ENCODE assay signal across 13 cellular contexts in the genomic region with DNA sequence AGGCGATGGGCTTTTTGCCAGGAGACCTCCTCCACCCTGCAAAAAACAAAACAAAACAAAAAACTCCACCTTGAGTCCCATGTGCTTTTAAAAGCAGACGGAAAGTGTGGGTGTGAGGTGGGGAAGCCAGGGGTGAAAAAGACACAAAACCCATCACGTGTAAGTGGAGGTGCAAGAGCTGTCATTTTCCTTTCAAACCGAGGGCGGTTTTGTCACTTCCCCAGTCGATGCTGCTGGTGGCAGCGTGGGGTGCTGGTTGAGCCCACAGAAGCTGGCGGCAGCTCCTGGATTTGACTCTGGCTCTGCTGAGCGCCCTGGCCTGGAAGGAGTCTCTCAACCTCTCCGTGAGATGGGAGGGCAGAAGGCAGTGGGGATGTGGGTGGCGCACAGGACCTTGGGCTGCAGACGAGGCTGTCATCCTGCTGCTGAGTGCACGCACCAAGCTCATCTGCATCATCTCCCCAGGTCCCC.
DNase-seq lines count a peak whose midpoint lies in the region; ATAC-seq lines count a peak whose summit lies in the region.
"Had no signal": no experiment of that assay in that cellular context is flagged by ENCODE, and none has a peak within 500 bp of the region (broad histone marks: within the 10 kb centered on the region; RNA-seq: fewer than 3 reads in every experiment).

No MANE protein-coding gene starts in this region.

- no peak overlapping the region for H3K27ac Mint-ChIP-seq in activated CD8-positive, alpha-beta memory T cell treated with anti-CD3 and anti-CD28 coated beads, Interleukin-2, amount 10 ng/mL, durations not matched to agents 7 days and 5 days
- H3K27ac Mint-ChIP-seq in effector memory CD8-positive, alpha-beta T cell, result peak overlapping the region; percentile 79 to 89

- H3K4me1 Mint-ChIP-seq in activated CD8-positive, alpha-beta memory T cell treated with anti-CD3 and anti-CD28 coated beads, Interleukin-2, amount 10 ng/mL, durations not matched to agents 7 days and 5 days, result peaks cover 8% of the 10 kb centered on the region
- peaks cover 26 to 31% of the 10 kb centered on the region in 2 donors for H3K4me1 Mint-ChIP-seq in effector memory CD8-positive, alpha-beta T cell (ENCODE audit: low read depth in 2 of 2)

- no peaks in the 10 kb centered on the region for H3K36me3 Mint-ChIP-seq in activated CD8-positive, alpha-beta memory T cell treated with anti-CD3 and anti-CD28 coated beads, Interleukin-2, amount 10 ng/mL, durations not matched to agents 7 days and 5 days
- H3K36me3 Mint-ChIP-seq in effector memory CD8-positive, alpha-beta T cell (ENCODE audit: insufficient read depth), result peaks cover 13% of the 10 kb centered on the region

- H3K4me3 Mint-ChIP-seq in activated CD8-positive, alpha-beta memory T cell treated with anti-CD3 and anti-CD28 coated beads, Interleukin-2, amount 10 ng/mL, durations not matched to agents 7 days and 5 days, result no peak overlapping the region
- peak overlapping the region; percentile 71 to 77 for H3K4me3 Mint-ChIP-seq in effector memory CD8-positive, alpha-beta T cell
- H3K4me3 Mint-ChIP-seq: nephron had no signal

- H3K9me3 Mint-ChIP-seq in activated CD8-positive, alpha-beta memory T cell treated with anti-CD3 and anti-CD28 coated beads, Interleukin-2, amount 10 ng/mL, durations not matched to agents 7 days and 5 days (ENCODE audit: low read depth), result no peaks in the 10 kb centered on the region
- no peaks in the 10 kb centered on the region for H3K9me3 Mint-ChIP-seq in effector memory CD8-positive, alpha-beta T cell

- ATAC-seq in activated CD8-positive, alpha-beta memory T cell treated with anti-CD3 and anti-CD28 coated beads, Interleukin-2, amount 10 ng/mL, durations not matched to agents 7 days and 5 days, result peak; percentile 27
- peak; percentile 90 for ATAC-seq in effector memory CD8-positive, alpha-beta T cell (replicated peaks)
- ATAC-seq in stimulated activated naive CD8-positive, alpha-beta T cell treated with anti-CD3 and anti-CD28 coated beads, Interleukin-15, Interleukin-2, amounts not matched to agents 100 U/mL and 50 U/mL, for 24 hours, result no peak
- ATAC-seq in GM19023 (IDR thresholded peaks at IDR 0.05; ENCODE audit: unreplicated experiment) (no peak), HG02973 (IDR thresholded peaks at IDR 0.05; ENCODE audit: unreplicated experiment) (no peak)
- ATAC-seq: gastrocnemius medialis had no signal

- DNase-seq in activated CD8-positive, alpha-beta memory T cell treated with anti-CD3 and anti-CD28 coated beads, Interleukin-2, amount 10 ng/mL, durations not matched to agents 7 days and 5 days, result peak; percentile 43
- no peak for DNase-seq in activated CD8-positive, alpha-beta memory T cell treated with anti-CD3 and anti-CD28 coated beads, Interleukin-2, amount 50 U/mL, for 48 hours
- peak; percentile 48 for DNase-seq in NCI-H128 (lab: John Stamatoyannopoulos, UW; ENCODE audit: unreplicated experiment)
- peak; percentile 63 to 68 (median 66) for DNase-seq in effector memory CD8-positive, alpha-beta T cell
- peak; percentile 6 for DNase-seq in stimulated activated naive CD8-positive, alpha-beta T cell treated with anti-CD3 and anti-CD28 coated beads, Interleukin-15, Interleukin-2, amounts not matched to agents 100 U/mL and 50 U/mL, for 24 hours
- DNase-seq in foreskin melanocyte, result no peak
- DNase-seq: AML-193; effector CD8-positive, alpha-beta T cell; gastrocnemius medialis; OCI-M1 had no signal

- H3K27me3 Mint-ChIP-seq in activated CD8-positive, alpha-beta memory T cell treated with anti-CD3 and anti-CD28 coated beads, Interleukin-2, amount 10 ng/mL, durations not matched to agents 7 days and 5 days, result peaks cover 4% of the 10 kb centered on the region
- H3K27me3 Mint-ChIP-seq in effector memory CD8-positive, alpha-beta T cell, result peaks cover 0 to 16% of the 10 kb centered on the region in 2 donors

- CTCF ChIA-PET in activated CD8-positive, alpha-beta memory T cell treated with anti-CD3 and anti-CD28 coated beads, Interleukin-2, amount 10 ng/mL, durations not matched to agents 7 days and 5 days (lab: Charles Lee), result interaction anchor here (0.6 to 2.3 kb wide), 2 partner anchors 11 to 403 kb away, joined by 4 to 6 read pairs; no protein-coding TSS in a partner anchor

Comparison
In these comparisons a context has a peak if more than half of its experiments do, and no peak if none do; other contexts are left out.
1. DNase-seq: peak in activated CD8-positive, alpha-beta memory T cell treated with anti-CD3 and anti-CD28 coated beads, Interleukin-2, amount 10 ng/mL, durations not matched to agents 7 days and 5 days (single experiment), NCI-H128 (single experiment), effector memory CD8-positive, alpha-beta T cell (3 of 3) and stimulated activated naive CD8-positive, alpha-beta T cell treated with anti-CD3 and anti-CD28 coated beads, Interleukin-15, Interleukin-2, amounts not matched to agents 100 U/mL and 50 U/mL, for 24 hours (single experiment); none in activated CD8-positive, alpha-beta memory T cell treated with anti-CD3 and anti-CD28 coated beads, Interleukin-2, amount 50 U/mL, for 48 hours (single experiment) and foreskin melanocyte (single experiment).
2. ATAC-seq: peak in activated CD8-positive, alpha-beta memory T cell treated with anti-CD3 and anti-CD28 coated beads, Interleukin-2, amount 10 ng/mL, durations not matched to agents 7 days and 5 days (single experiment) and effector memory CD8-positive, alpha-beta T cell (single experiment); none in stimulated activated naive CD8-positive, alpha-beta T cell treated with anti-CD3 and anti-CD28 coated beads, Interleukin-15, Interleukin-2, amounts not matched to agents 100 U/mL and 50 U/mL, for 24 hours (single experiment), GM19023 (single experiment) and HG02973 (single experiment).